Comparison of ENCODE assay signal across 32 cellular contexts in the genomic region with DNA sequence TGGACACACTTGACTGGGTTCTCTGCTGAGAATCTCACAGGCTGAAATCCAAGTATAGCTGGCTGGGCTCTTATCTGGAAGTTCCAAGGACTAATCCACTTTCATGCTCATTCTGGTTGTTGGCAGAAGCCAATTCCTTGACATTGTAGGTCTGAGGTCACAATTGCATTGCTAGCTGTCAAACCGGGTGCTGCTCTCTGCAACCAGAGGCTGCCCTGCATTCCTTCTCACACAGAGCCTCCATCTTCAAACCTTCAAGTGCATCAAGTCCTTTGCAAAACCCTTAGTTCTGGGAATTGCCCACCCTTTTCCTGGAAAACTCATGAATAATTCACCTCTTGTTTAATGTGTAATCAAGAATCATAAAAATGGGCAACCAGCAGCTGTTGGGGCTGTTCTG.
DNase-seq lines count a peak whose midpoint lies in the region; FAIRE-seq and TF ChIP-seq lines count a peak whose summit lies in the region.
"Had no signal": no experiment of that assay in that cellular context is flagged by ENCODE, and none has a peak within 500 bp of the region (broad histone marks: within the 10 kb centered on the region; RNA-seq: fewer than 3 reads in every experiment).

No MANE protein-coding gene starts in this region.

- TF ChIP-seq CTCF in choroid plexus epithelial cell (conservative IDR thresholded peaks at IDR 0.05; ENCODE audit: low read depth, low read length) (no peak), testis (IDR thresholded peaks at IDR 0.05) (no peak)

- no peak for FAIRE-seq in HTR-8/SVneo (lab: Jason Lieb, UNC)
- FAIRE-seq: colon, GM19239, RCC 7860, small intestine had no signal

- H3K27ac ChIP-seq in testis, result no peak overlapping the region
- H3K27ac ChIP-seq: 22Rv1, brain microvascular endothelial cell, gastroesophageal sphincter, HL-60, KMS-11, suprapubic skin had no signal

- no peak for TF ChIP-seq POLR2A in testis (IDR thresholded peaks at IDR 0.05)

- H3K27me3 ChIP-seq in testis, result no peaks in the 10 kb centered on the region
- H3K27me3 ChIP-seq: brain microvascular endothelial cell, suprapubic skin had no signal

- no peaks in the 10 kb centered on the region for H3K36me3 ChIP-seq in testis (ENCODE audit: low read depth, missing control alignments)
- H3K36me3 ChIP-seq: brain microvascular endothelial cell, gastroesophageal sphincter, suprapubic skin had no signal

- H3K4me1 ChIP-seq in testis, result no peaks in the 10 kb centered on the region
- H3K4me1 ChIP-seq: gastroesophageal sphincter, suprapubic skin had no signal

- 26 to 31% methylated on average over 1 of the region's 1 CpG for WGBS in testis, 2 donors

- no peaks in the 10 kb centered on the region for H3K9me3 ChIP-seq in testis
- H3K9me3 ChIP-seq: suprapubic skin had no signal

- H3K4me3 ChIP-seq in choroid plexus epithelial cell (ENCODE audit: low read depth, low read length), result no peak overlapping the region
- H3K4me3 ChIP-seq in testis, result no peak overlapping the region
- H3K4me3 ChIP-seq: gastroesophageal sphincter, suprapubic skin had no signal

- DNase-seq in DMS 273 (lab: John Stamatoyannopoulos, UW; ENCODE audit: unreplicated experiment) (peak; percentile 13), DMS 273 treated with DMSO at 0.1 percent for 48 hours (lab: John Stamatoyannopoulos, UW) (no peak), choroid plexus epithelial cell (ENCODE audit: low read depth) (peak; percentile 1), left kidney (ENCODE audit: low read depth, low spot score) (peak; percentile 72), testis (peak; percentile 27), HTR-8/SVneo (ENCODE audit: insufficient read length, low spot score) (no peak), germinal center (ENCODE audit: low spot score) (no peak)
- no peak for DNase-seq in NK-92 treated with Interleukin-12 subunit alpha and Interleukin-12 subunit beta, amount 100 ng/mL, for 24 hours (lab: John Stamatoyannopoulos, UW)
- DNase-seq: activated CD8-positive, alpha-beta memory T cell treated with anti-CD3 and anti-CD28 coated beads, Interleukin-2, amount 50 U/mL, for 48 hours; activated CD8-positive, alpha-beta T cell treated with anti-CD3 and anti-CD28 coated beads for 36 hours; activated naive CD4-positive, alpha-beta T cell treated with Interleukin-2 at 50 U/mL for 16 hours; amniotic stem cell; brain microvascular endothelial cell; DMS53; GOT3; hippocampal formation; MM.1S; natural killer cell; NCI-H1105 treated with DMSO at 0.1 percent for 48 hours; NCI-H2029; NCI-H524 treated with DMSO at 0.1 percent for 48 hours; SHP77 treated with DMSO at 0.1 percent for 48 hours; small intestine; stimulated activated naive CD4-positive, alpha-beta T cell treated with Interleukin-2 at 50 U/mL for 16 hours had no signal

- intact Hi-C loops in testis (cut with DNase I; ENCODE audit: low total_unique reads), result no loop called here

Comparison
In these comparisons a context has a peak if more than half of its experiments do, and no peak if none do; other contexts are left out.
1. DNase-seq: peak in DMS 273 (single experiment), choroid plexus epithelial cell (single experiment), left kidney (single experiment) and testis (single experiment); none in DMS 273 treated with DMSO at 0.1 percent for 48 hours (single experiment), HTR-8/SVneo (single experiment), germinal center (single experiment) and NK-92 treated with Interleukin-12 subunit alpha and Interleukin-12 subunit beta, amount 100 ng/mL, for 24 hours (single experiment).